ENCODE assay signal across 9 cellular contexts in the genomic region with DNA sequence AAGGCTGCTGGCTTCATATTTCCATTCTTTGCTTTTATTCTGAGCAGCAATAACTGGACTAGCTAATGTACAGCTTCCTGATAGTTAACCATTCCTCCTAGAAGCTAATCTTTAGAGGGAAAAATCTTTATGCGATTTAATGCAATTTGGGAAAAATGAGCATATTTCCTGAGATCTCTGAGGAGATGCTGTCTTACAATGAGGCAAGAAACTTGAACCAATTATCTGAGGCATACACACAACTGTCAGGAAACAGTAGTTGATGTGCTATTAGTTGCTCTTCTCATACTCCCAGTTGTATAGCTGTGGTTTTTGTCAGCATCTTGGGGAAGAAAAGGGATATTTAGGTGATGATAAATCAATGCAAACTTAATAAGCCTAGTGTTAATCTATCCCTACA.
"Had no signal": no experiment of that assay in that cellular context is flagged by ENCODE, and none has a peak within 500 bp of the region (broad histone marks: within the 10 kb centered on the region; RNA-seq: fewer than 3 reads in every experiment).

No MANE protein-coding gene starts in this region.

- H3K36me3 ChIP-seq: HAP-1 had no signal

- FAIRE-seq: HTR-8/SVneo, K562 had no signal

- DNase-seq: H7, HFFc6, IMR-90, KG1 had no signal

- H3K4me1 ChIP-seq: HAP-1 had no signal

- H3K4me3 ChIP-seq: GM23338, HAP-1, K562 had no signal

- H2AFZ ChIP-seq: GM23338 had no signal

- H3K9me3 ChIP-seq: HAP-1 had no signal

- ATAC-seq: GM23338, HCT116, K562 had no signal

- H3K4me2 ChIP-seq: GM23338 had no signal
